Comparison of ENCODE assay signal across 8 cellular contexts in the genomic region with DNA sequence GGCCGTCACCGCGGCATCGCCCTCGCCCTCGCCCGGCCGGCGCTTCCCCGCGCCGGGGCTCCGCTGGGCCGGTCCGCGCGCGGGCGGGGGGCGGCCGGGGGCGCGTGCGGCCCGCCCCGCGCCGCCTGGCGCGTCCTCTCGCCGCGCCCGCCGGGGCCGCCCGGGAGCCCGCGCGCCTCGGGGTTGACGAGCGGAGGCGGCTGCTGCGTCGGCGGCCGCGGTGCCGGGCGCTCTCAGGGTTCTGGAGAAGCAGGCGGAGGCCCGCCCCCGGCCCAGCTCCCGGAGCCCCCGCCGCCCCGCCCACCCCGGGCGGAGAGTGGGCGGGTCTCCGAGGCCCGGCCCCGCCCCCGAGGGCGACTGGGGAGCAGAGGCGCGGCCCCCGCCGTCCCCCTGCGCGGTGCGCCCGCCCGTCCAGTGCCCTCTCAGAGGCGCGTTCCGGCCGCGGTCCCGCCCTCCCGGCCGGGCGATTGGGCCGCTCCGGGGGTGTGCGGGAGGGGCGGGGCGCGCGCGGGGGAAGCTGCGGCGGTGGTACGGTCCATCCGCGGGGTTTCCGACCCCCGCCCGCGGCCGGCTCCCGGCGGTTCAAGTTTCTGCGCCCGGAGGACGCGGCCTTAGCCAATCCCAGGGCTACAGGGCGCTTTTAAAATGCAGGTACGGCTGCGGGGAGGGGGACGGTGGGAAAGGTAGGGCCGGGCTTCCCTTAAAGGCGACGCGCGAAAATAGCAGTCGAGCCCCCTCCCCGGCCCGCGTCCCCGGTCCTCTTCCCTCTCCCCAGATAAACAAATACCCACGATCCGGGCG. TPM values are rescaled to one million over a fixed set of nuclear protein-coding genes. Genes with fewer than 3 reads are reported as not detected.
A peak's percentile ranks its signal among the peaks of the same experiment; 100 is the strongest.
DNase-seq lines count a peak whose midpoint lies in the region; ATAC-seq and FAIRE-seq lines count a peak whose summit lies in the region.

A gene (minus strand): TSS at position 243 of the 801 bp plus-strand sequence. CDS start 248 bp downstream, outside the sequence.

- intact Hi-C loops in left colon (cut with DNase I, micrococcal nuclease), result no loop called here

- DNase-seq in AG20443 (ENCODE audit: low spot score) (peak; percentile 100), GM19239 (ENCODE audit: insufficient read length, low spot score) (peak; percentile 99), NCI-H510A treated with DMSO at 0.1 percent for 48 hours (lab: John Stamatoyannopoulos, UW) (peak; percentile 90), dedifferentiated amniotic fluid mesenchymal stem cell (ENCODE audit: extremely low spot score) (peak; percentile 90), left colon (peak; percentile 92 to 94)
- DNase-seq in activated CD4-positive, alpha-beta T cell treated with anti-CD3 and anti-CD28 coated beads, Interleukin-2, amount 50 U/mL, for 1 hour, result peak; percentile 94
- peak; percentile 73 to 88 (median 80) for DNase-seq in stimulated activated CD4-positive, alpha-beta T cell treated with anti-CD3 and anti-CD28 coated beads, Interleukin-1b, Interleukin-23, amount 100 ng/mL, for 24 hours (ENCODE audit: low read depth in 4 of 4, low spot score in 1 of 4)

- ATAC-seq in HG03439 (IDR thresholded peaks at IDR 0.05; ENCODE audit: unreplicated experiment), result peak; percentile 86
- ATAC-seq in left colon, result peak; percentile 79

- FAIRE-seq in GM19239 (lab: Jason Lieb, UNC), result no peak

RNA-seq across cellular contexts. Expression of the gene that starts here (rescaled TPM):
- 10 to 100 TPM; 66.3 to 68.1 TPM for total RNA-seq in left colon

Comparison
In these comparisons a context has a peak if more than half of its experiments do, and no peak if none do; other contexts are left out.
1. Peak in every context shown above with its lines: DNase-seq and ATAC-seq.